In the genomic region with DNA sequence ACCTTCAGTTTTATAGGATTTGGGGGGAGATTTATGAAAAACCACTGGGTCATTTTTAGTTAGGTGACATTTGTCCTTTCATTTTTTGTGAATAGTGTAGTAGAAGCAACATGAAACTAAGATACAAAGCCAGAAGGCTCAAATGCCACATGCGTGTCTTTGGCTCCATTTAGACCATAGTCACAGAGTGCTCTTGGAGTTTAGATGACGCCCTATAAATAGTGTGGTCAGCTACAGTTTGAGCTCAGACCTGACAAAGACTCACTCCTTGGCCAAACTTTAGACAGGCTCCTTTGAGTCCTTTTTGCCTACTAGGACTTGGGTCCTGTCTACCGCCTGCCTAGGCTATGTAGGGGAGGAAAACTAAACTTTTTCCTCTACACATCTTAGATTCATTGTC, we compare ENCODE assay signal across 27 cellular contexts. TPM values are rescaled to one million over a fixed set of nuclear protein-coding genes. Genes with fewer than 3 reads are reported as not detected.
A peak's percentile ranks its signal among the peaks of the same experiment; 100 is the strongest.
DNase-seq lines count a peak whose midpoint lies in the region; ATAC-seq and TF ChIP-seq lines count a peak whose summit lies in the region.
"Had no signal": no experiment of that assay in that cellular context is flagged by ENCODE, and none has a peak within 500 bp of the region (broad histone marks: within the 10 kb centered on the region; RNA-seq: fewer than 3 reads in every experiment).

No MANE protein-coding gene starts in this region.

- WGBS in psoas muscle, 3 donors, result 30 to 54% (median 46%) methylated on average over 3 of the region's 3 CpGs

- peaks cover 7% of the 10 kb centered on the region for H3K4me1 ChIP-seq in psoas muscle
- peaks cover 2 to 9% (median 6%) of the 10 kb centered on the region in 3 donors for H3K4me1 ChIP-seq in skeletal muscle tissue (ENCODE audit: control insufficient read depth in 3 of 3, insufficient read depth in 3 of 3, low read length in 3 of 3)
- H3K4me1 ChIP-seq: BE2C, BLaER1 had no signal

- H3K27ac ChIP-seq in psoas muscle (peak overlapping the region; percentile 78), skeletal muscle tissue (ENCODE audit: low read depth, low read length) (peak overlapping the region; percentile 33)
- H3K27ac ChIP-seq: BLaER1 had no signal

- no peak overlapping the region for H3K9ac ChIP-seq in skeletal muscle tissue (ENCODE audit: low read depth in 1 of 3, low read length in 3 of 3)
- H3K9ac ChIP-seq: BLaER1 had no signal

- no peak for TF ChIP-seq CTCF in psoas muscle (IDR thresholded peaks at IDR 0.05)

- ATAC-seq in left ventricle myocardium superior (peak; percentile 57), Right ventricle myocardium superior (ENCODE audit: poor library complexity) (no peak), psoas muscle (peak; percentile 80 to 95 (median 92))
- ATAC-seq: GM12878 had no signal

- DNase-seq in left ventricle myocardium superior (no peak), Right ventricle myocardium superior (no peak), psoas muscle (no peak), T-helper 1 cell (no peak), amygdala (lab: John Stamatoyannopoulos, UW) (no peak)
- DNase-seq: 8988T; ACHN; BE2C; C1 segment of cervical spinal cord; CD4-positive, alpha-beta memory T cell; CD4-positive, CD25-positive, alpha-beta regulatory T cell; CD8-positive, alpha-beta memory T cell; COR-L47; DMS 273 treated with DMSO at 0.1 percent for 48 hours; DMS153; DMS53; DMS79; DND-41; EL; GDM1 had no signal

- H3K9me3 ChIP-seq in psoas muscle, result no peaks in the 10 kb centered on the region
- H3K9me3 ChIP-seq in skeletal muscle tissue (ENCODE audit: control insufficient read depth in 3 of 3, low read length in 3 of 3), result no peaks in the 10 kb centered on the region
- H3K9me3 ChIP-seq: BE2C, BLaER1 had no signal

- H3K4me3 ChIP-seq in psoas muscle (no peak overlapping the region), skeletal muscle tissue (ENCODE audit: low read length in 3 of 3) (no peak overlapping the region)
- H3K4me3 ChIP-seq: BLaER1, GM12878 had no signal

- intact Hi-C loops in left ventricle myocardium superior (cut with micrococcal nuclease), result no loop called here
- intact Hi-C loops in Right ventricle myocardium superior (cut with DNase I), result no loop called here
- intact Hi-C loops in psoas muscle (cut with DNase I), result no loop called here

- peaks cover 0 to 10% (median 0%) of the 10 kb centered on the region in 3 donors for H3K27me3 ChIP-seq in psoas muscle (ENCODE audit: insufficient read depth in 3 of 3, low read length in 2 of 3)
- H3K27me3 ChIP-seq in skeletal muscle tissue (ENCODE audit: control insufficient read depth in 3 of 3, insufficient read depth in 3 of 3, low read length in 3 of 3), result no peaks in the 10 kb centered on the region
- H3K27me3 ChIP-seq: BE2C had no signal

- H3K36me3 ChIP-seq in psoas muscle (ENCODE audit: insufficient read depth in 1 of 2, low read depth in 1 of 2) (no peaks in the 10 kb centered on the region), skeletal muscle tissue (ENCODE audit: control insufficient read depth in 3 of 3, insufficient read depth in 3 of 3, low read length in 3 of 3) (no peaks in the 10 kb centered on the region)
- H3K36me3 ChIP-seq: BE2C, BLaER1 had no signal

RNA-seq across cellular contexts. Expression of a gene that starts 16.8 kb away (rescaled TPM):
- not detected for total RNA-seq in left ventricle myocardium superior
- total RNA-seq in Right ventricle myocardium superior, result not detected
- not detected for total RNA-seq in psoas muscle
- polyA plus RNA-seq in psoas muscle, result not detected
- not detected for total RNA-seq in skeletal muscle tissue
- total RNA-seq: A673; CD4-positive, alpha-beta memory T cell; CD4-positive, CD25-positive, alpha-beta regulatory T cell; CD8-positive, alpha-beta memory T cell; G401; GM12878 had no signal
- polyA plus RNA-seq: AG04450; CD14-positive monocyte; CD4-positive, alpha-beta memory T cell; CD4-positive, CD25-positive, alpha-beta regulatory T cell; CD8-positive, alpha-beta memory T cell; GM12878 had no signal
